Comparison of ENCODE assay signal across 15 cellular contexts in the genomic region with DNA sequence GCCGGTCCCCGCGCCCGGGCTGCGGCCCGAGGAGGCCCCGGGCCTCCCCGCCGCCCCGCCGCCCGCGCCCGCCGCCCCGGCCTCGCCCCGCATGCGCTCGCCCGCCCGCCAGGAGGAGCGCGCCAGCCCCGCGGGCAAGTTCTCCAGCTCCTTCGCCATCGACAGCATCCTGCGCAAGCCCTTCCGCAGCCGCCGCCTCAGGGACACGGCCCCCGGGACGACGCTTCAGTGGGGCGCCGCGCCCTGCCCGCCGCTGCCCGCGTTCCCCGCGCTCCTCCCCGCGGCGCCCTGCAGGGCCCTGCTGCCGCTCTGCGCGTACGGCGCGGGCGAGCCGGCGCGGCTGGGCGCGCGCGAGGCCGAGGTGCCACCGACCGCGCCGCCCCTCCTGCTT. TPM values are rescaled to one million over a fixed set of nuclear protein-coding genes. Genes with fewer than 3 reads are reported as not detected.
DNase-seq lines count a peak whose midpoint lies in the region; ATAC-seq and TF ChIP-seq lines count a peak whose summit lies in the region.
"Had no signal": no experiment of that assay in that cellular context is flagged by ENCODE, and none has a peak within 500 bp of the region (broad histone marks: within the 10 kb centered on the region; RNA-seq: fewer than 3 reads in every experiment).

No MANE protein-coding gene starts in this region.

- peaks cover 20 to 48% (median 32%) of the 10 kb centered on the region in 4 donors for H3K4me1 ChIP-seq in upper lobe of left lung
- H3K4me1 ChIP-seq: colonic mucosa had no signal

- peaks cover 0 to 28% (median 5%) of the 10 kb centered on the region in 4 donors for H3K27me3 ChIP-seq in upper lobe of left lung

- TF ChIP-seq CTCF in activated CD8-positive, alpha-beta T cell treated with anti-CD3 and anti-CD28 coated beads for 36 hours (IDR thresholded peaks at IDR 0.05): no peak
- no peak for TF ChIP-seq CTCF in MCF 10A (IDR thresholded peaks at IDR 0.05; ENCODE audit: unreplicated experiment)
- TF ChIP-seq CTCF in upper lobe of left lung (IDR thresholded peaks at IDR 0.05): no peak

- intact Hi-C loops in activated CD8-positive, alpha-beta T cell treated with anti-CD3 and anti-CD28 coated beads for 36 hours (cut with micrococcal nuclease): loop anchor here (5.0 kb wide), 1 partner anchor 64 kb away; no protein-coding TSS in a partner anchor
- intact Hi-C loops in MCF 10A (cut with micrococcal nuclease): loop anchor here (1.0 to 10.0 kb wide), 5 partner anchors 22 to 287 kb away; no protein-coding TSS in a partner anchor

- peaks cover 4% of the 10 kb centered on the region for H3K9me3 ChIP-seq in iPS-18c (ENCODE audit: control insufficient read depth, insufficient read depth, low read length)
- H3K9me3 ChIP-seq in upper lobe of left lung: no peaks in the 10 kb centered on the region
- H3K9me3 ChIP-seq: colonic mucosa had no signal

- POLR2A ChIA-PET in activated CD8-positive, alpha-beta T cell treated with anti-CD3 and anti-CD28 coated beads for 36 hours (lab: Charles Lee): no interaction called here
- POLR2A ChIA-PET in activated CD8-positive, alpha-beta T cell treated with anti-CD3 and anti-CD28 coated beads, Interleukin-2, amount 10 ng/mL, durations not matched to agents 7 days and 5 days (lab: Charles Lee): interaction anchor here (0.5 kb wide), 1 partner anchor 586 kb away, joined by 3 read pairs; no protein-coding TSS in a partner anchor
- POLR2A ChIA-PET in MCF 10A (lab: Yijun Ruan, JAX): interaction anchor here (0.6 to 5.5 kb wide), 25 partner anchors 11 to 707 kb away, joined by 3 to 78 read pairs (median 4); no protein-coding TSS in a partner anchor

- peak; percentile 18 for ATAC-seq in activated CD8-positive, alpha-beta T cell treated with anti-CD3 and anti-CD28 coated beads for 36 hours
- ATAC-seq in activated CD8-positive, alpha-beta T cell treated with anti-CD3 and anti-CD28 coated beads, Interleukin-2, amount 10 ng/mL, durations not matched to agents 7 days and 5 days: no peak
- no peak for ATAC-seq in upper lobe of left lung (ENCODE audit: low FRiP score in 2 of 2)
- ATAC-seq in GM19324 (IDR thresholded peaks at IDR 0.05; ENCODE audit: low FRiP score, unreplicated experiment): no peak

- H3K36me3 Mint-ChIP-seq in activated CD8-positive, alpha-beta T cell treated with anti-CD3 and anti-CD28 coated beads for 36 hours (ENCODE audit: low read depth): no peaks in the 10 kb centered on the region
- H3K36me3 Mint-ChIP-seq in activated CD8-positive, alpha-beta T cell treated with anti-CD3 and anti-CD28 coated beads, Interleukin-2, amount 10 ng/mL, durations not matched to agents 7 days and 5 days (ENCODE audit: low read depth): peaks cover 2% of the 10 kb centered on the region
- H3K36me3 Mint-ChIP-seq in MCF 10A (ENCODE audit: insufficient read depth, unreplicated experiment): no peaks in the 10 kb centered on the region

- H3K27ac ChIP-seq in upper lobe of left lung: peak overlapping the region in 3 of 4 donors; percentile 84 to 86 (median 85)
- H3K27ac ChIP-seq: colonic mucosa had no signal

- H3K9me3 Mint-ChIP-seq in activated CD8-positive, alpha-beta T cell treated with anti-CD3 and anti-CD28 coated beads for 36 hours: no peaks in the 10 kb centered on the region
- H3K9me3 Mint-ChIP-seq in activated CD8-positive, alpha-beta T cell treated with anti-CD3 and anti-CD28 coated beads, Interleukin-2, amount 10 ng/mL, durations not matched to agents 7 days and 5 days (ENCODE audit: insufficient read depth): no peaks in the 10 kb centered on the region
- no peaks in the 10 kb centered on the region for H3K9me3 Mint-ChIP-seq in MCF 10A (ENCODE audit: unreplicated experiment)
- H3K9me3 Mint-ChIP-seq: activated CD4-positive, alpha-beta memory T cell treated with anti-CD3 and anti-CD28 coated beads, Interleukin-2, amount 10 ng/mL, durations not matched to agents 7 days and 5 days had no signal

- no TSS peak for BruUV-seq in MCF 10A (replicated peaks; lab: Mats Ljungman, UMichigan)

- DNase-seq in activated CD8-positive, alpha-beta T cell treated with anti-CD3 and anti-CD28 coated beads for 36 hours: no peak
- no peak for DNase-seq in activated CD8-positive, alpha-beta T cell treated with anti-CD3 and anti-CD28 coated beads, Interleukin-2, amount 10 ng/mL, durations not matched to agents 7 days and 5 days
- DNase-seq in MCF 10A (ENCODE audit: unreplicated experiment): no peak
- DNase-seq in upper lobe of left lung: no peak
- DNase-seq in effector CD8-positive, alpha-beta T cell (lab: John Stamatoyannopoulos, UW): no peak
- DNase-seq in stimulated activated CD4-positive, alpha-beta T cell treated with anti-CD3 and anti-CD28 coated beads, Interleukin-12 subunit alpha, Interleukin-12 subunit beta, amount 100 ng/mL, for 4 hours: no peak
- DNase-seq: activated CD4-positive, alpha-beta memory T cell treated with anti-CD3 and anti-CD28 coated beads, Interleukin-2, amount 10 ng/mL, durations not matched to agents 7 days and 5 days; activated naive CD4-positive, alpha-beta T cell; Kasumi-1; NCI-H2081; stimulated activated CD4-positive, alpha-beta T cell treated with anti-CD3 and anti-CD28 coated beads, Interleukin-4, amount 100 ng/mL, for 24 hours had no signal

- H3K4me3 Mint-ChIP-seq in activated CD8-positive, alpha-beta T cell treated with anti-CD3 and anti-CD28 coated beads for 36 hours: no peak overlapping the region
- no peak overlapping the region for H3K4me3 Mint-ChIP-seq in activated CD8-positive, alpha-beta T cell treated with anti-CD3 and anti-CD28 coated beads, Interleukin-2, amount 10 ng/mL, durations not matched to agents 7 days and 5 days
- H3K4me3 Mint-ChIP-seq in MCF 10A (ENCODE audit: unreplicated experiment): peak overlapping the region; percentile 77

- no peak overlapping the region for H3K27ac Mint-ChIP-seq in activated CD8-positive, alpha-beta T cell treated with anti-CD3 and anti-CD28 coated beads for 36 hours
- no peak overlapping the region for H3K27ac Mint-ChIP-seq in activated CD8-positive, alpha-beta T cell treated with anti-CD3 and anti-CD28 coated beads, Interleukin-2, amount 10 ng/mL, durations not matched to agents 7 days and 5 days
- H3K27ac Mint-ChIP-seq in MCF 10A (ENCODE audit: low read depth, unreplicated experiment): no peak overlapping the region
- H3K27ac Mint-ChIP-seq: mesothelial cell of epicardium had no signal

- 13% methylated on average over 12 of the region's 67 CpGs; no CpG with 5 or more reads in 1 of the 2 donors for WGBS in upper lobe of left lung, 2 donors

- no peak for TF ChIP-seq POLR2A in upper lobe of left lung (IDR thresholded peaks at IDR 0.05)

- H3K36me3 ChIP-seq in upper lobe of left lung: no peaks in the 10 kb centered on the region
- H3K36me3 ChIP-seq: colonic mucosa had no signal

- H3K4me1 Mint-ChIP-seq in activated CD8-positive, alpha-beta T cell treated with anti-CD3 and anti-CD28 coated beads for 36 hours (ENCODE audit: low read depth): peaks cover 15% of the 10 kb centered on the region
- H3K4me1 Mint-ChIP-seq in activated CD8-positive, alpha-beta T cell treated with anti-CD3 and anti-CD28 coated beads, Interleukin-2, amount 10 ng/mL, durations not matched to agents 7 days and 5 days (ENCODE audit: low read depth): peaks cover 14% of the 10 kb centered on the region
- H3K4me1 Mint-ChIP-seq in MCF 10A (ENCODE audit: insufficient read depth, unreplicated experiment): peaks cover 10% of the 10 kb centered on the region

- no peak for TF ChIP-seq EP300 in upper lobe of left lung (IDR thresholded peaks at IDR 0.05)

- CTCF ChIA-PET in activated CD8-positive, alpha-beta T cell treated with anti-CD3 and anti-CD28 coated beads for 36 hours (lab: Charles Lee): interaction anchor here (1.0 kb wide), 1 partner anchor 10 kb away, joined by 3 read pairs; no protein-coding TSS in a partner anchor
- CTCF ChIA-PET in activated CD8-positive, alpha-beta T cell treated with anti-CD3 and anti-CD28 coated beads, Interleukin-2, amount 10 ng/mL, durations not matched to agents 7 days and 5 days (lab: Charles Lee): no interaction called here
- CTCF ChIA-PET in MCF 10A (lab: Yijun Ruan, JAX): interaction anchor here (0.5 to 2.4 kb wide), 11 partner anchors 12 to 971 kb away, joined by 3 to 13 read pairs (median 3); no protein-coding TSS in a partner anchor

- peak overlapping the region; percentile 46; the same call in 1 of the 2 replicates for H3K4me3 ChIP-seq in iPS-18c (ENCODE audit: insufficient read depth, low read depth, low read length)
- H3K4me3 ChIP-seq in upper lobe of left lung: peak overlapping the region in 3 of 4 donors; percentile 52 to 62 (median 59)

- peaks cover 55% of the 10 kb centered on the region for H3K27me3 Mint-ChIP-seq in activated CD8-positive, alpha-beta T cell treated with anti-CD3 and anti-CD28 coated beads for 36 hours
- peaks cover 69% of the 10 kb centered on the region for H3K27me3 Mint-ChIP-seq in activated CD8-positive, alpha-beta T cell treated with anti-CD3 and anti-CD28 coated beads, Interleukin-2, amount 10 ng/mL, durations not matched to agents 7 days and 5 days (ENCODE audit: low read depth)
- no peaks in the 10 kb centered on the region for H3K27me3 Mint-ChIP-seq in MCF 10A (ENCODE audit: insufficient read depth, unreplicated experiment)

RNA-seq across cellular contexts. Expression of a gene that starts 1.5 kb away (rescaled TPM):
- total RNA-seq in activated CD8-positive, alpha-beta T cell treated with anti-CD3 and anti-CD28 coated beads for 36 hours: not detected
- total RNA-seq in activated CD8-positive, alpha-beta T cell treated with anti-CD3 and anti-CD28 coated beads, Interleukin-2, amount 10 ng/mL, durations not matched to agents 7 days and 5 days: not detected
- total RNA-seq in MCF 10A (2022) (5.6 and 6.9 TPM in 2 replicates), upper lobe of left lung (10 to 100 TPM in 3 of 6 donors, 1 to 10 TPM in 3; 3.9 to 15.4 (median 10.3) TPM)
- total RNA-seq: activated CD4-positive, alpha-beta memory T cell treated with anti-CD3 and anti-CD28 coated beads, Interleukin-2, amount 10 ng/mL, durations not matched to agents 7 days and 5 days had no signal
